In the genomic region with DNA sequence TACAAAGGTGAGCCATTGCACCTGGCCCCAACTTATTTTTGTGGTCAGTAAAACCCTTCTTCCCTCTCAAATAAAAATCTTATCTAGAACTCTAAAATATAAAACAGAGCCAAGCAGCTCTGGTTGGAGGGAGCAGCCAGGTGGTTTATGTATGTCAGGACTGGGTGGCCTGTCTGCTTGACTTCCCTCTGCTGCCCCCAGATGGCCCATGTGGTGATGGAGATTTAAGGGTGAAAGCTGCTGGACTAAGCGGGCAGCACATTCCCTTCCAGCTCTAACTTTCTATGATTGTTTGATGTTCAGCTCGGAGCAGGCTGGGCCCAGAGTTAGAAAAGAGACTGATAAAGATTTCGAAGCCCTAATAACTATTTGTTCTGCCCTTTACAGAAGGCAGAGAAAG, we compare ENCODE assay signal across 20 cellular contexts. TPM values are rescaled to one million over a fixed set of nuclear protein-coding genes. Genes with fewer than 3 reads are reported as not detected.
A peak's percentile ranks its signal among the peaks of the same experiment; 100 is the strongest.
DNase-seq lines count a peak whose midpoint lies in the region; ATAC-seq, FAIRE-seq and TF ChIP-seq lines count a peak whose summit lies in the region.
"Had no signal": no experiment of that assay in that cellular context is flagged by ENCODE, and none has a peak within 500 bp of the region (broad histone marks: within the 10 kb centered on the region; RNA-seq: fewer than 3 reads in every experiment).

No MANE protein-coding gene starts in this region.

- no peak for FAIRE-seq in GM12878 (lab: Jason Lieb, UNC)

- no TSS peak for BruUV-seq in HCT116 (replicated peaks; lab: Mats Ljungman, UMichigan)
- no TSS peak for BruUV-seq in GM12878 (replicated peaks; lab: Mats Ljungman, UMichigan)

- peak; percentile 33 for DNase-seq in ACHN
- DNase-seq in HCT116 (ENCODE audit: low read depth, low spot score): no peak
- DNase-seq in GM12878 (ENCODE audit: low read depth, low spot score): no peak
- DNase-seq in left kidney (ENCODE audit: low read depth, low spot score): peak; percentile 57
- DNase-seq: activated CD4-positive, alpha-beta T cell treated with anti-CD3 and anti-CD28 coated beads, Interleukin-2, amount 10 ng/mL, durations not matched to agents 24 days and 14 days; activated effector memory CD4-positive, alpha-beta T cell treated with Interleukin-2 at 50 U/mL for 16 hours; GF-D8; naive thymus-derived CD4-positive, alpha-beta T cell; NCI-H2081; SW 1271 had no signal

- H3K4me3 ChIP-seq in HCT116 (replicated peaks in 1 of 2; ENCODE audit: low read depth in 1 of 2, low read length in 2 of 2): no peak overlapping the region
- no peak overlapping the region for H3K4me3 ChIP-seq in GM12878
- H3K4me3 ChIP-seq: BLaER1 treated with 17β-estradiol and CSF1 and Interleukin-3, amounts not matched to agents 10 nM and 100 nM; suprapubic skin had no signal

- ATAC-seq in HCT116: 0 out of 2 replicates have a peak, but pooled peaks have one; percentile 36
- ATAC-seq in GM12878: peak; percentile 46; the same call in 1 of the 3 replicates
- ATAC-seq in HG03432 (IDR thresholded peaks at IDR 0.05; ENCODE audit: unreplicated experiment): no peak
- ATAC-seq in HG03469 (IDR thresholded peaks at IDR 0.05; ENCODE audit: unreplicated experiment): no peak
- ATAC-seq in GM21723 (IDR thresholded peaks at IDR 0.05; ENCODE audit: unreplicated experiment): no peak
- ATAC-seq in GM21515 (IDR thresholded peaks at IDR 0.05; ENCODE audit: unreplicated experiment): no peak
- ATAC-seq: esophagus mucosa; naive thymus-derived CD4-positive, alpha-beta T cell; sciatic nerve had no signal

- TF ChIP-seq POLR2A in HCT116 (IDR thresholded peaks at IDR 0.05; ENCODE audit: borderline replicate concordance, extremely low read depth, insufficient read depth, insufficient read length) (no peak), GM12878 (IDR thresholded peaks at IDR 0.05; ENCODE audit: low read depth, low read length) (no peak)

- 77% methylated on average over 3 of the region's 3 CpGs for WGBS in GM12878 (ENCODE audit: insufficient coverage, insufficient replicate concordance, low lambda C conversion rate, missing lambda C conversion rate)

- no peaks in the 10 kb centered on the region for H3K9me2 ChIP-seq in HCT116 (ENCODE audit: insufficient read depth)

- no peaks in the 10 kb centered on the region; the same call in 1 of the 2 replicates for H4K20me1 ChIP-seq in HCT116 (ENCODE audit: insufficient read depth)
- no peaks in the 10 kb centered on the region for H4K20me1 ChIP-seq in GM12878 (ENCODE audit: control insufficient read depth, insufficient read depth)

- peak in 2 of 3 experiments; percentile 13 to 24; a peak in 2 of 6 replicates for TF ChIP-seq CTCF in HCT116 (IDR thresholded peaks at IDR 0.05 in 2 of 3, conservative IDR thresholded peaks at IDR 0.05 in 1 of 3; ENCODE audit: borderline replicate concordance in 1 of 3, insufficient read depth in 1 of 3, low read depth in 2 of 3, low read length in 2 of 3)
- peak in 2 of 3 experiments; percentile 27 to 32; a peak in 1 of 6 replicates for TF ChIP-seq CTCF in GM12878 (IDR thresholded peaks at IDR 0.05 in 2 of 3, conservative IDR thresholded peaks at IDR 0.05 in 1 of 3; ENCODE audit: control insufficient read depth in 2 of 3, extremely low read depth in 1 of 3, insufficient read depth in 1 of 3, low read depth in 3 of 3, low read length in 3 of 3)

- no peak for TF ChIP-seq EP300 in GM12878 (IDR thresholded peaks at IDR 0.05; ENCODE audit: borderline replicate concordance in 1 of 2, control insufficient read depth in 1 of 2, low read depth in 2 of 2, low read length in 2 of 2)

- H3K36me3 ChIP-seq in HCT116 (ENCODE audit: control insufficient read depth in 1 of 2, insufficient read depth in 2 of 2, low read length in 2 of 2): peaks cover 66% of the 10 kb centered on the region in 2 experiments
- H3K36me3 ChIP-seq in GM12878 (ENCODE audit: control insufficient read depth in 2 of 2, insufficient read depth in 2 of 2, low read length in 1 of 2): peaks cover 42 to 50% of the 10 kb centered on the region in 2 experiments

- H3K4me2 ChIP-seq in HCT116 (ENCODE audit: low read length): no peak overlapping the region
- no peak overlapping the region for H3K4me2 ChIP-seq in GM12878 (ENCODE audit: control insufficient read depth, insufficient read depth)
- H3K4me2 ChIP-seq: BLaER1 treated with 17β-estradiol and CSF1 and Interleukin-3, amounts not matched to agents 10 nM and 100 nM had no signal

- H3K79me2 ChIP-seq in HCT116 (ENCODE audit: insufficient read depth, low read length): peaks cover 11% of the 10 kb centered on the region; the same call in 1 of the 2 replicates
- H3K79me2 ChIP-seq in GM12878 (ENCODE audit: control insufficient read depth, insufficient read depth, low read length): no peaks in the 10 kb centered on the region

- no peak overlapping the region for H2AFZ ChIP-seq in HCT116 (ENCODE audit: low read depth, low read length, poor library complexity, severe bottlenecking)
- H2AFZ ChIP-seq in GM12878 (ENCODE audit: control insufficient read depth, low read depth, low read length): no peak overlapping the region

- SMC1A ChIA-PET in GM12878 (lab: Charles Lee; ENCODE audit: uncharacterized antibody, unreplicated experiment): interaction anchor here (1.0 to 1.2 kb wide), 3 partner anchors 60 to 118 kb away, joined by 3 read pairs; no protein-coding TSS in a partner anchor

- RAD21 ChIA-PET in HCT116 (lab: Charles Lee; ENCODE audit: low non-redundant PET in 1 of 2, low total read pairs in 2 of 2, uncharacterized antibody in 2 of 2, unreplicated experiment in 2 of 2) (no interaction called here), GM12878 (lab: Charles Lee; ENCODE audit: unreplicated experiment) (interaction anchor here (0.7 to 1.8 kb wide), 3 partner anchors 35 to 118 kb away, joined by 4 to 7 read pairs (median 4); no protein-coding TSS in a partner anchor)

- no peak overlapping the region for H3K9ac ChIP-seq in HCT116 (ENCODE audit: low read length)
- no peak overlapping the region for H3K9ac ChIP-seq in GM12878 (ENCODE audit: control insufficient read depth, insufficient read depth, low read length)

- H3K27me3 ChIP-seq in HCT116 (ENCODE audit: insufficient read depth, low read length) (no peaks in the 10 kb centered on the region), GM12878 (replicated peaks in 1 of 2; ENCODE audit: control insufficient read depth in 2 of 2, insufficient read depth in 2 of 2, low read length in 1 of 2) (no peaks in the 10 kb centered on the region)
- H3K27me3 ChIP-seq: BLaER1 treated with 17β-estradiol and CSF1 and Interleukin-3, amounts not matched to agents 10 nM and 100 nM; suprapubic skin had no signal

- intact Hi-C loops in HCT116 (cut with micrococcal nuclease): no loop called here
- intact Hi-C loops in GM12878 (cut with micrococcal nuclease; ENCODE audit: unreplicated experiment): no loop called here

- in situ Hi-C loops in ACHN (cut with HindIII; ENCODE audit: low pct_ligation_motif_present, low pct_unique_long_range_greater_than_20kb, low sequenced_read_pairs) (no loop called here), GM12878 (cut with MboI) (no loop called here)

- TF ChIP-seq RAD21 in HCT116 (IDR thresholded peaks at IDR 0.05; ENCODE audit: low read depth) (no peak), GM12878 (IDR thresholded peaks at IDR 0.05; ENCODE audit: insufficient read depth, low read depth, low read length) (no peak)

- POLR2A ChIA-PET in HCT116 (lab: Charles Lee): no interaction called here
- POLR2A ChIA-PET in GM12878 (lab: Charles Lee): interaction anchor here (0.6 kb wide), 1 partner anchor 26 kb away, joined by 3 read pairs; no protein-coding TSS in a partner anchor

- H3K27ac ChIP-seq in HCT116 (ENCODE audit: low read depth, low read length): no peak overlapping the region
- H3K27ac ChIP-seq in GM12878 (ENCODE audit: control insufficient read depth, insufficient read depth): no peak overlapping the region
- H3K27ac ChIP-seq: BLaER1 treated with 17β-estradiol and CSF1 and Interleukin-3, amounts not matched to agents 10 nM and 100 nM; HL-60; suprapubic skin had no signal

- H3K9me3 ChIP-seq in HCT116 (ENCODE audit: control insufficient read depth in 1 of 2, insufficient read depth in 1 of 2, low read depth in 1 of 2, low read length in 2 of 2) (no peaks in the 10 kb centered on the region), GM12878 (replicated peaks; ENCODE audit: control insufficient read depth, insufficient read depth, low read length) (no peaks in the 10 kb centered on the region)
- H3K9me3 ChIP-seq: BLaER1 treated with 17β-estradiol and CSF1 and Interleukin-3, amounts not matched to agents 10 nM and 100 nM; suprapubic skin had no signal

- H3K4me1 ChIP-seq in HCT116 (ENCODE audit: control insufficient read depth in 1 of 2, insufficient read depth in 2 of 2, low read length in 2 of 2) (peaks cover 0 to 16% of the 10 kb centered on the region in 2 experiments; a peak in 2 of 4 replicates), GM12878 (ENCODE audit: control insufficient read depth, insufficient read depth, low read length) (no peaks in the 10 kb centered on the region)

- CTCF ChIA-PET in HCT116 (lab: Charles Lee) (interaction anchor here (0.9 kb wide), 1 partner anchor 9 kb away, joined by 3 read pairs; no protein-coding TSS in a partner anchor), GM12878 (lab: Yijun Ruan, JAX) (interaction anchor here (0.8 to 1.9 kb wide), 8 partner anchors 12 to 186 kb away, joined by 3 to 8 read pairs (median 4); no protein-coding TSS in a partner anchor)

RNA-seq across cellular contexts. Expression of gene PAQR6, which starts 11.9 kb away (rescaled TPM):
- total RNA-seq in HCT116 (2021; ENCODE audit: unreplicated experiment): 10.9 TPM
- polyA plus RNA-seq in HCT116 (2012): 6.4 and 7.3 TPM in 2 replicates
- 7.9 and 12.4 TPM in 2 replicates for total RNA-seq in GM12878 (2013; cell fraction: nucleolus; rRNA removed)
- 2.3 and 2.9 TPM in 2 replicates for total RNA-seq in GM12878 (2014; rRNA removed)
- 0.98 and 1.1 TPM in 2 replicates for total RNA-seq in GM12878 (2014; rRNA removed; fragmentation: Illumina TruSeq; extraction: Trizol)
- total RNA-seq in GM12878 (2021): 2.6 and 3.5 TPM in 2 replicates
- 2.2 TPM for polyA plus RNA-seq in GM12878 (2011; ENCODE audit: low read depth)
- polyA plus RNA-seq in GM12878 (2011; rRNA removed): 1.8 and 2.4 TPM in 2 replicates
- polyA plus RNA-seq in GM12878 (2011; cell fraction: cytosol; rRNA removed): 2.2 and 3.4 TPM in 2 replicates
- polyA plus RNA-seq in GM12878 (2011; cell fraction: nucleus; rRNA removed): 31.9 and 41.6 TPM in 2 replicates
- polyA plus RNA-seq in GM12878 (2012): 4.3 and 5.0 TPM in 2 replicates
- 1.0 and 1.3 TPM in 2 replicates for polyA plus RNA-seq in GM12878 (2014; fragmentation: Illumina TruSeq; extraction: Trizol)
- polyA plus RNA-seq in GM12878 (2014; fragmentation: Nextera tagmentation; extraction: Ambion mirVana): under 1 TPM; 0.42 to 0.73 TPM
- 4.5 and 5.1 TPM in 2 replicates for polyA plus RNA-seq in GM12878 (2014; rRNA removed)
- polyA plus RNA-seq in GM12878 (2016; fragmentation: Nextera tagmentation; extraction: Ambion mirVana): 1 to 10 TPM in 1 of 2 experiments, under 1 TPM in 1; 0.77 to 1.3 TPM
- 0.29 and 0.46 TPM in 2 replicates for polyA minus RNA-seq in GM12878 (2011; rRNA and poly(A)+ RNA removed)
- polyA minus RNA-seq in GM12878 (2011; cell fraction: cytosol; rRNA and poly(A)+ RNA removed): not detected in 2 replicates
- 1.5 and 3.1 TPM in 2 replicates for polyA minus RNA-seq in GM12878 (2011; cell fraction: nucleus; rRNA and poly(A)+ RNA removed)

RNA-seq across cellular contexts. Expression of gene BGLAP, which starts 17.8 kb away (rescaled TPM):
- total RNA-seq in HCT116 (2021; ENCODE audit: unreplicated experiment): 1.4 TPM
- polyA plus RNA-seq in HCT116 (2012): 1.4 TPM in 2 replicates
- total RNA-seq in GM12878 (2013; cell fraction: nucleolus; rRNA removed): 2.5 and 2.7 TPM in 2 replicates
- 0.54 and 1.8 TPM in 2 replicates for total RNA-seq in GM12878 (2014; rRNA removed)
- total RNA-seq in GM12878 (2014; rRNA removed; fragmentation: Illumina TruSeq; extraction: Trizol): 0.40 TPM in 1 of 2 replicates, not detected in the other
- total RNA-seq in GM12878 (2021): 0.40 and 0.74 TPM in 2 replicates
- 0.45 TPM for polyA plus RNA-seq in GM12878 (2011; ENCODE audit: low read depth)
- polyA plus RNA-seq in GM12878 (2011; rRNA removed): 0.23 TPM in 1 of 2 replicates, not detected in the other
- polyA plus RNA-seq in GM12878 (2011; cell fraction: cytosol; rRNA removed): 0.21 and 0.67 TPM in 2 replicates
- polyA plus RNA-seq in GM12878 (2011; cell fraction: nucleus; rRNA removed): 1.9 and 2.8 TPM in 2 replicates
- 0.45 and 0.77 TPM in 2 replicates for polyA plus RNA-seq in GM12878 (2012)
- polyA plus RNA-seq in GM12878 (2014; fragmentation: Illumina TruSeq; extraction: Trizol): not detected in 2 replicates
- not detected for polyA plus RNA-seq in GM12878 (2014; fragmentation: Nextera tagmentation; extraction: Ambion mirVana)
- 0.69 and 1.3 TPM in 2 replicates for polyA plus RNA-seq in GM12878 (2014; rRNA removed)
- under 1 TPM; 0.20 to 0.40 TPM for polyA plus RNA-seq in GM12878 (2016; fragmentation: Nextera tagmentation; extraction: Ambion mirVana)
- not detected in 2 replicates for polyA minus RNA-seq in GM12878 (2011; rRNA and poly(A)+ RNA removed)
- polyA minus RNA-seq in GM12878 (2011; cell fraction: cytosol; rRNA and poly(A)+ RNA removed): not detected in 2 replicates
- polyA minus RNA-seq in GM12878 (2011; cell fraction: nucleus; rRNA and poly(A)+ RNA removed): 1.3 and 2.6 TPM in 2 replicates
- total RNA-seq: M059J had no signal

RNA-seq across cellular contexts. Expression of gene SMG5, which starts 22.8 kb away (rescaled TPM):
- 75.2 TPM for total RNA-seq in HCT116 (2021; ENCODE audit: unreplicated experiment)
- polyA plus RNA-seq in HCT116 (2012): 46.7 and 50.1 TPM in 2 replicates
- total RNA-seq in GM12878 (2013; cell fraction: nucleolus; rRNA removed): 166 and 207 TPM in 2 replicates
- 51.0 and 57.3 TPM in 2 replicates for total RNA-seq in GM12878 (2014; rRNA removed)
- 30.4 and 32.4 TPM in 2 replicates for total RNA-seq in GM12878 (2014; rRNA removed; fragmentation: Illumina TruSeq; extraction: Trizol)
- total RNA-seq in GM12878 (2021): 54.6 and 61.5 TPM in 2 replicates
- polyA plus RNA-seq in GM12878 (2011; ENCODE audit: low read depth): 19.6 TPM
- polyA plus RNA-seq in GM12878 (2011; rRNA removed): 17.7 and 27.7 TPM in 2 replicates
- polyA plus RNA-seq in GM12878 (2011; cell fraction: cytosol; rRNA removed): 28.8 and 32.9 TPM in 2 replicates
- polyA plus RNA-seq in GM12878 (2011; cell fraction: nucleus; rRNA removed): 179 and 188 TPM in 2 replicates
- 35.5 and 35.6 TPM in 2 replicates for polyA plus RNA-seq in GM12878 (2012)
- polyA plus RNA-seq in GM12878 (2014; fragmentation: Illumina TruSeq; extraction: Trizol): 27.8 and 45.7 TPM in 2 replicates
- polyA plus RNA-seq in GM12878 (2014; fragmentation: Nextera tagmentation; extraction: Ambion mirVana): 1 to 10 TPM in 1 of 2 experiments, under 1 TPM in 1; 0.76 to 1.9 TPM
- polyA plus RNA-seq in GM12878 (2014; rRNA removed): 54.0 and 54.8 TPM in 2 replicates
- polyA plus RNA-seq in GM12878 (2016; fragmentation: Nextera tagmentation; extraction: Ambion mirVana): 10 to 100 TPM; 51.9 to 55.9 TPM
- polyA minus RNA-seq in GM12878 (2011; rRNA and poly(A)+ RNA removed): 23.0 and 30.5 TPM in 2 replicates
- 7.8 and 9.4 TPM in 2 replicates for polyA minus RNA-seq in GM12878 (2011; cell fraction: cytosol; rRNA and poly(A)+ RNA removed)
- polyA minus RNA-seq in GM12878 (2011; cell fraction: nucleus; rRNA and poly(A)+ RNA removed): 25.3 and 33.9 TPM in 2 replicates

RNA-seq across cellular contexts. Expression of gene TMEM79, which starts 24.3 kb away (rescaled TPM):
- total RNA-seq in HCT116 (2021; ENCODE audit: unreplicated experiment) (6.3 TPM), GM12878 (2014; rRNA removed) (1.9 and 3.8 TPM in 2 replicates), GM12878 (2014; rRNA removed; fragmentation: Illumina TruSeq; extraction: Trizol) (2.2 and 2.5 TPM in 2 replicates), GM12878 (2021) (3.1 and 4.0 TPM in 2 replicates)
- 2.1 and 3.1 TPM in 2 replicates for polyA plus RNA-seq in HCT116 (2012)
- total RNA-seq in GM12878 (2013; cell fraction: nucleolus; rRNA removed): 7.0 and 7.2 TPM in 2 replicates
- 1.7 TPM for polyA plus RNA-seq in GM12878 (2011; ENCODE audit: low read depth)
- polyA plus RNA-seq in GM12878 (2011; rRNA removed) (2.0 and 3.8 TPM in 2 replicates), GM12878 (2014; fragmentation: Illumina TruSeq; extraction: Trizol) (0.86 and 2.6 TPM in 2 replicates), GM12878 (2014; fragmentation: Nextera tagmentation; extraction: Ambion mirVana) (1 to 10 TPM in 1 of 2 experiments, under 1 TPM in 1; 0.47 to 1.2 TPM), GM12878 (2014; rRNA removed) (5.2 and 7.3 TPM in 2 replicates), GM12878 (2016; fragmentation: Nextera tagmentation; extraction: Ambion mirVana) (1 to 10 TPM; 5.1 to 5.2 TPM)
- 5.7 and 7.1 TPM in 2 replicates for polyA plus RNA-seq in GM12878 (2011; cell fraction: cytosol; rRNA removed)
- polyA plus RNA-seq in GM12878 (2011; cell fraction: nucleus; rRNA removed): 16.8 and 20.3 TPM in 2 replicates
- polyA plus RNA-seq in GM12878 (2012): 2.8 and 4.1 TPM in 2 replicates
- 2.6 and 6.3 TPM in 2 replicates for polyA minus RNA-seq in GM12878 (2011; rRNA and poly(A)+ RNA removed)
- 0.73 and 0.80 TPM in 2 replicates for polyA minus RNA-seq in GM12878 (2011; cell fraction: cytosol; rRNA and poly(A)+ RNA removed)
- polyA minus RNA-seq in GM12878 (2011; cell fraction: nucleus; rRNA and poly(A)+ RNA removed): 5.4 and 8.4 TPM in 2 replicates

RNA-seq across cellular contexts. Expression of gene GLMP, which starts 35.7 kb away (rescaled TPM):
- total RNA-seq in HCT116 (2021; ENCODE audit: unreplicated experiment) (27.8 TPM), GM12878 (2014; rRNA removed) (27.1 and 30.0 TPM in 2 replicates), GM12878 (2014; rRNA removed; fragmentation: Illumina TruSeq; extraction: Trizol) (15.0 and 16.3 TPM in 2 replicates), GM12878 (2021) (19.7 and 24.2 TPM in 2 replicates)
- 13.4 and 18.9 TPM in 2 replicates for polyA plus RNA-seq in HCT116 (2012)
- 15.5 and 20.2 TPM in 2 replicates for total RNA-seq in GM12878 (2013; cell fraction: nucleolus; rRNA removed)
- polyA plus RNA-seq in GM12878 (2011; ENCODE audit: low read depth): 9.9 TPM
- polyA plus RNA-seq in GM12878 (2011; rRNA removed) (2.3 and 4.4 TPM in 2 replicates), GM12878 (2014; fragmentation: Illumina TruSeq; extraction: Trizol) (12.2 and 23.0 TPM in 2 replicates), GM12878 (2014; fragmentation: Nextera tagmentation; extraction: Ambion mirVana) (10 to 100 TPM; 10.8 to 12.8 TPM), GM12878 (2014; rRNA removed) (23.5 and 33.4 TPM in 2 replicates), GM12878 (2016; fragmentation: Nextera tagmentation; extraction: Ambion mirVana) (10 to 100 TPM; 19.3 to 19.6 TPM)
- polyA plus RNA-seq in GM12878 (2011; cell fraction: cytosol; rRNA removed): 6.8 and 8.5 TPM in 2 replicates
- 8.0 and 8.3 TPM in 2 replicates for polyA plus RNA-seq in GM12878 (2011; cell fraction: nucleus; rRNA removed)
- 16.7 and 18.3 TPM in 2 replicates for polyA plus RNA-seq in GM12878 (2012)
- 3.7 and 5.3 TPM in 2 replicates for polyA minus RNA-seq in GM12878 (2011; rRNA and poly(A)+ RNA removed)
- polyA minus RNA-seq in GM12878 (2011; cell fraction: cytosol; rRNA and poly(A)+ RNA removed): 1.5 and 2.0 TPM in 2 replicates
- 4.6 and 5.3 TPM in 2 replicates for polyA minus RNA-seq in GM12878 (2011; cell fraction: nucleus; rRNA and poly(A)+ RNA removed)

Comparison
In these comparisons a context has a peak if more than half of its experiments do, and no peak if none do; other contexts are left out.
1. DNase-seq: peak in ACHN (single experiment) and left kidney (single experiment); none in HCT116 (single experiment) and GM12878 (single experiment).
2. ATAC-seq: peak in HCT116 (single experiment) and GM12878 (single experiment); none in HG03432 (single experiment), HG03469 (single experiment), GM21723 (single experiment) and GM21515 (single experiment).